ENCODE assay signal across 19 cellular contexts in genomic region chr16:84058211-84058610, GRCh38. TPM values are rescaled to one million over a fixed set of nuclear protein-coding genes. Genes with fewer than 3 reads are reported as not detected.
DNase-seq lines count a peak whose midpoint lies in the region; ATAC-seq and TF ChIP-seq lines count a peak whose summit lies in the region.
"Had no signal": no experiment of that assay in that cellular context is flagged by ENCODE, and none has a peak within 500 bp of the region (broad histone marks: within the 10 kb centered on the region; RNA-seq: fewer than 3 reads in every experiment).

No MANE protein-coding gene starts in this region.

- DNase-seq in heart left ventricle (peak in 2 of 5 donors; percentile 12 to 22), left cardiac atrium (no peak), left ventricle myocardium inferior (no peak), osteoblast (ENCODE audit: insufficient read length, low spot score, missing footprints) (peak; percentile 55), NOMO-1 treated with dmso at 0.1 percent for 144 hours (lab: John Stamatoyannopoulos, UW; ENCODE audit: unreplicated experiment) (no peak)
- DNase-seq: GF-D8, NCI-H1105 treated with DMSO at 0.1 percent for 48 hours, NCI-H1694 treated with DMSO at 0.1 percent for 48 hours, NCI-H2107, NCI-H2227 treated with DMSO at 0.1 percent for 48 hours had no signal

- TF ChIP-seq POLR2A in heart left ventricle (IDR thresholded peaks at IDR 0.05), result no peak

- H3K36me3 ChIP-seq in heart left ventricle (peaks cover 0 to 100% (median 97%) of the 10 kb centered on the region in 9 donors), left ventricle myocardium inferior (peaks cover 82% of the 10 kb centered on the region), osteoblast (ENCODE audit: insufficient read depth, low read length) (peaks cover 78% of the 10 kb centered on the region)

- H3K27me3 ChIP-seq in heart left ventricle, result no peaks in the 10 kb centered on the region
- H3K27me3 ChIP-seq in left ventricle myocardium inferior (ENCODE audit: low read depth), result no peaks in the 10 kb centered on the region
- H3K27me3 ChIP-seq in osteoblast (ENCODE audit: insufficient read depth, low read length), result no peaks in the 10 kb centered on the region

- intact Hi-C loops in heart left ventricle (cut with DNase I), result loop anchor here in 2 of 10 donors (5.0 kb wide), 2 partner anchors 96 to 231 kb away; no protein-coding TSS in a partner anchor
- intact Hi-C loops in left cardiac atrium (cut with DNase I), result no loop called here
- intact Hi-C loops in left ventricle myocardium inferior (cut with micrococcal nuclease), result no loop called here

- H3K4me3 ChIP-seq in heart left ventricle, result no peak overlapping the region
- H3K4me3 ChIP-seq in left ventricle myocardium inferior, result no peak overlapping the region
- no peak overlapping the region for H3K4me3 ChIP-seq in osteoblast (ENCODE audit: insufficient read depth, low read length)
- H3K4me3 ChIP-seq: A549, GM23338 had no signal

- peaks cover 17% of the 10 kb centered on the region for H4K20me1 ChIP-seq in osteoblast (ENCODE audit: insufficient read depth, low read length)

- ATAC-seq in heart left ventricle (no peak), left cardiac atrium (no peak), HG02973 (IDR thresholded peaks at IDR 0.05; ENCODE audit: unreplicated experiment) (no peak), GM21528 (IDR thresholded peaks at IDR 0.05; ENCODE audit: low FRiP score, unreplicated experiment) (no peak), HG03342 (IDR thresholded peaks at IDR 0.05; ENCODE audit: unreplicated experiment) (no peak)
- ATAC-seq: A549, GM23338, HCT116 had no signal

- H3K4me1 ChIP-seq in heart left ventricle (peaks cover 0 to 60% (median 35%) of the 10 kb centered on the region in 12 donors), left ventricle myocardium inferior (peaks cover 64% of the 10 kb centered on the region), osteoblast (ENCODE audit: insufficient read depth, low read length) (no peaks in the 10 kb centered on the region)
- H3K4me1 ChIP-seq: A549 had no signal

- 85 to 89% (median 87%) methylated on average over 15 of the region's 15 CpGs for WGBS in heart left ventricle, 4 donors

- H3K79me2 ChIP-seq in osteoblast (ENCODE audit: insufficient read depth, low read length), result no peaks in the 10 kb centered on the region

- H2AFZ ChIP-seq in osteoblast (ENCODE audit: low read length), result no peak overlapping the region
- H2AFZ ChIP-seq: GM23338 had no signal

- no peaks in the 10 kb centered on the region for H3K9me3 ChIP-seq in heart left ventricle
- H3K9me3 ChIP-seq in left ventricle myocardium inferior (replicated peaks), result no peaks in the 10 kb centered on the region
- H3K9me3 ChIP-seq in osteoblast (ENCODE audit: low read depth, low read length), result no peaks in the 10 kb centered on the region
- H3K9me3 ChIP-seq: A549 had no signal

- no peak overlapping the region for H3K4me2 ChIP-seq in osteoblast (ENCODE audit: insufficient read depth, low read length)
- H3K4me2 ChIP-seq: A549, GM23338 had no signal

- TF ChIP-seq CTCF in heart left ventricle (IDR thresholded peaks at IDR 0.05) (no peak), left ventricle myocardium inferior (IDR thresholded peaks at IDR 0.05; ENCODE audit: borderline replicate concordance) (no peak), osteoblast (IDR thresholded peaks at IDR 0.05; ENCODE audit: extremely low read depth, low read depth, low read length) (no peak)

- H3K27ac ChIP-seq in heart left ventricle, result peak overlapping the region in 10 of 12 donors; percentile 20 to 88 (median 62)
- H3K27ac ChIP-seq in left ventricle myocardium inferior (replicated peaks), result peak overlapping the region; percentile 88
- no peak overlapping the region for H3K27ac ChIP-seq in osteoblast (ENCODE audit: low read depth, low read length)
- H3K27ac ChIP-seq: A549, C4-2B had no signal

RNA-seq across cellular contexts. Expression of gene SLC38A8, which starts 15.6 kb away (rescaled TPM):
- total RNA-seq in heart left ventricle, result 1 to 10 TPM in 3 of 9 donors, under 1 TPM in 4, not detected in 2; 0.29 to 5.8 (median 0.63) TPM
- 10 to 100 TPM in 1 of 2 donors, not detected in 1; 25.3 TPM for polyA plus RNA-seq in heart left ventricle
- not detected for total RNA-seq in left cardiac atrium
- total RNA-seq in left ventricle myocardium inferior, result not detected
- not detected in 2 replicates for total RNA-seq in osteoblast
- total RNA-seq: Daoy, GM23338, RPMI7951 had no signal
- polyA plus RNA-seq: A549, GM23338 had no signal

RNA-seq across cellular contexts. Expression of gene MBTPS1, which starts 58.5 kb away (rescaled TPM):
- total RNA-seq in heart left ventricle (10 to 100 TPM; 57.3 to 91.4 (median 68.6) TPM), left cardiac atrium (10 to 100 TPM; 71.5 to 93.6 TPM), left ventricle myocardium inferior (72.5 TPM), osteoblast (114 and 133 TPM in 2 replicates)
- polyA plus RNA-seq in heart left ventricle, result 10 to 100 TPM; 37.2 to 54.2 TPM
